1 cellular context compared by ENCODE assay signal in the genomic region with DNA sequence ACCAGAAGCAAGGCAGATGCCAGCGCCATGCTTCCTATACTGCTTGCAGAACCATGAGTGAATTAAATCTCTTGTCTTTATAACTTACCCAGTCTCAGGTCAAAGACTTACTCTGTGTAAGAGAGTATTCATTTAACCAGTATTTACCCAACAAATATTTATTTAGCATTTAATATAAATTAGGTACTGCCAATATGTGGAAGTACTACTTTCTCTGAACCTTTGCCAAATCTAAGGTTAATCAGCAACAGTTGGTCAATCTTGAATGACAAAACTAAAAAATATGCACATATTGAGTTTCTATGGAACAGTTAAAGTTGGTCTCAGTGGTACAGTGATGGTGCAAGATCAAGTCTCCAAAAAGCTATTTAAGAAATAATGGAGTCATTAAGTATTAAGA.
TF ChIP-seq lines count a peak whose summit lies in the region.

No MANE protein-coding gene starts in this region.

TF ChIP-seq in HepG2, 621 proteins besides CTCF, POLR2A, EP300 and RAD21:
- TF ChIP-seq, protein P1, sequence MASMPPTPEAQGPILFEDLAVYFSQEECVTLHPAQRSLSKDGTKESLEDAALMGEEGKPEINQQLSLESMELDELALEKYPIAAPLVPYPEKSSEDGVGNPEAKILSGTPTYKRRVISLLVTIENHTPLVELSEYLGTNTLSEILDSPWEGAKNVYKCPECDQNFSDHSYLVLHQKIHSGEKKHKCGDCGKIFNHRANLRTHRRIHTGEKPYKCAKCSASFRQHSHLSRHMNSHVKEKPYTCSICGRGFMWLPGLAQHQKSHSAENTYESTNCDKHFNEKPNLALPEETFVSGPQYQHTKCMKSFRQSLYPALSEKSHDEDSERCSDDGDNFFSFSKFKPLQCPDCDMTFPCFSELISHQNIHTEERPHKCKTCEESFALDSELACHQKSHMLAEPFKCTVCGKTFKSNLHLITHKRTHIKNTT (CRISPR knock-in tag; IDR thresholded peaks at IDR 0.05), result no peak
- TF ChIP-seq, protein P2, sequence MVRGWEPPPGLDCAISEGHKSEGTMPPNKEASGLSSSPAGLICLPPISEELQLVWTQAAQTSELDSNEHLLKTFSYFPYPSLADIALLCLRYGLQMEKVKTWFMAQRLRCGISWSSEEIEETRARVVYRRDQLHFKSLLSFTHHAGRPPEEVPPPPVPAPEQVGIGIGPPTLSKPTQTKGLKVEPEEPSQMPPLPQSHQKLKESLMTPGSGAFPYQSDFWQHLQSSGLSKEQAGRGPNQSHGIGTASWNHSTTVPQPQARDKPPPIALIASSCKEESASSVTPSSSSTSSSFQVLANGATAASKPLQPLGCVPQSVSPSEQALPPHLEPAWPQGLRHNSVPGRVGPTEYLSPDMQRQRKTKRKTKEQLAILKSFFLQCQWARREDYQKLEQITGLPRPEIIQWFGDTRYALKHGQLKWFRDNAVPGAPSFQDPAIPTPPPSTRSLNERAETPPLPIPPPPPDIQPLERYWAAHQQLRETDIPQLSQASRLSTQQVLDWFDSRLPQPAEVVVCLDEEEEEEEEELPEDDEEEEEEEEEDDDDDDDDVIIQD (CRISPR knock-in tag; IDR thresholded peaks at IDR 0.05; ENCODE audit: low read depth), result no peak
- no peak for TF ChIP-seq NR2C2 (CRISPR knock-in tag; IDR thresholded peaks at IDR 0.05; ENCODE audit: borderline replicate concordance)
